20 cellular contexts compared by ENCODE assay signal in the genomic region with DNA sequence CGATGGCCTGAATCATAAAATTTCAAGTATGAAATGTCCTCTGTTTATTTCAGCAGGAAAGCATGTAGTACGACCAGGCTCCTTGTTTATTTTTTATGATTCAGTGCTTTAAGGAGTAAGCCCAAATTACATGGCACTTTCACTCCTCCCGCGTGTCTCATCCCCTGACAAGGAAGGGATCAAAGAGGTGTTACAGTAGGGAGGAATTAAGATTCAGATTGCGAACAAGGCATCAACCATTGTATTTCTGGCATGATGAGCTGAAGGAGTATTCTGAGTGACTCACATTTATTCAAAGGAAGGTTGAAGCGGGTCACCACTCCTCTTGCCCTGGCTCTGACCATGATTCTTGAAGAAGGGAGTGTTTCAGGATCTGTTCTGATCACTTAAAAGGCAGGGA. TPM values are rescaled to one million over a fixed set of nuclear protein-coding genes. Genes with fewer than 3 reads are reported as not detected.
"Had no signal": no experiment of that assay in that cellular context is flagged by ENCODE, and none has a peak within 500 bp of the region (broad histone marks: within the 10 kb centered on the region; RNA-seq: fewer than 3 reads in every experiment).

No MANE protein-coding gene starts in this region.

- H3K4me3 ChIP-seq: ascending aorta, hepatocyte, neural progenitor cell, right atrium auricular region, transverse colon had no signal

- H3K79me2 ChIP-seq: hepatocyte had no signal

- ATAC-seq: left lobe of liver; stimulated activated naive CD8-positive, alpha-beta T cell treated with anti-CD3 and anti-CD28 coated beads, Interleukin-15, Interleukin-2, amounts not matched to agents 100 U/mL and 50 U/mL, for 24 hours had no signal

- H3K36me3 ChIP-seq: ascending aorta, neural progenitor cell, right atrium auricular region, transverse colon, WERI-Rb-1 had no signal

- H2AFZ ChIP-seq: hepatocyte, neural progenitor cell had no signal

- H3K9me3 ChIP-seq: ascending aorta, right atrium auricular region, transverse colon had no signal

- DNase-seq: activated CD4-positive, alpha-beta T cell treated with anti-CD3 and anti-CD28 coated beads, Interleukin-2, amount 50 U/mL, for 48 hours; activated gamma-delta T cell; cerebellar nuclear complex; effector memory CD4-positive, alpha-beta T cell; foreskin fibroblast; midbrain; stimulated activated CD4-positive, alpha-beta T cell treated with anti-CD3 and anti-CD28 coated beads, Interleukin-2, amount 100 ng/mL, for 24 hours; stimulated activated naive CD8-positive, alpha-beta T cell treated with anti-CD3 and anti-CD28 coated beads, Interleukin-15, Interleukin-2, amounts not matched to agents 100 U/mL and 50 U/mL, for 24 hours; transverse colon; WERI-Rb-1 had no signal

- H3K4me2 ChIP-seq: hepatocyte, neural progenitor cell had no signal

- H3K27ac ChIP-seq: ascending aorta, hepatocyte, neural progenitor cell, right atrium auricular region, transverse colon, WERI-Rb-1 had no signal

- H3K27me3 ChIP-seq: ascending aorta, hepatocyte, neural progenitor cell, right atrium auricular region had no signal

- H3K9ac ChIP-seq: neural progenitor cell had no signal

RNA-seq across cellular contexts. Expression of a gene that starts 46.1 kb away (rescaled TPM):
- total RNA-seq: ascending aorta; endothelial cell of umbilical vein; left lobe of liver; lung microvascular endothelial cell; myocyte; osteoblast; right atrium auricular region; T-helper 2 cell treated with Interferon-gamma antibody and Interleukin-4, amounts not matched to agents 100 ng/mL and 5 ng/mL, for 36 hours; transverse colon had no signal
- polyA plus RNA-seq: endothelial cell of umbilical vein, hepatocyte had no signal
